In the genomic region with DNA sequence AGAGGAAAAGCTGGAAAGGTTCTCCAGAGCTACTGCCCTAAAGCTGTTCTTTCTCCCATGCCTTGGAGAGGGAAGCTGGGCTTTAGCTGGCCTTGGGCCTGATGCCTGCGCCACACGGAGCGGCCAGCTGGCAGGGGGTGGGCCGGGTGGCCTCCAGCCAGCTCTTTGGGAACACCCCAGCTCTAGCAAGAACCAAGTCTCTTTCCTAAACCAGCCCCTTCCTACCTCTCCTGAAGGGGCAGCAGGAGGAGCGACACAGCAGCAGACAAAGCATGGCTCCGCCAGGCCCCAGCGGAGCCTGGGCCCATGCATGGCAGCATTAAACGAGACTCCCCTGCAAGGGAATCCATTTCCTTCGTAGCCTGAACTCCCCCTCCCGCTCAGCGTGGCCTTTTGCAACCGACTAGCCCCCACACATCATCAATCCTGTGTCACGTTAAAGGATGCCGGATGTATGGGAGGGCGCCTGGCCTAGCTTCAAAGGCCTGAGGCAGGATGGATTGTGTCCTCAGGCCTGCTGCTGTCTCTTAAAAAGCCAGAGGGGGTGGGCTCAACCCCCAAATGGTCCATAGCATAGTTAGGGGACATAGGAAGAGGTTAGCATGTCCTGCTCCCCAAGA, we compare ENCODE assay signal across 1 cellular context.
TF ChIP-seq lines count a peak whose summit lies in the region.

No MANE protein-coding gene starts in this region.

TF ChIP-seq in K562, 482 proteins besides CTCF, POLR2A, EP300 and RAD21:
- TF ChIP-seq, protein P1, sequence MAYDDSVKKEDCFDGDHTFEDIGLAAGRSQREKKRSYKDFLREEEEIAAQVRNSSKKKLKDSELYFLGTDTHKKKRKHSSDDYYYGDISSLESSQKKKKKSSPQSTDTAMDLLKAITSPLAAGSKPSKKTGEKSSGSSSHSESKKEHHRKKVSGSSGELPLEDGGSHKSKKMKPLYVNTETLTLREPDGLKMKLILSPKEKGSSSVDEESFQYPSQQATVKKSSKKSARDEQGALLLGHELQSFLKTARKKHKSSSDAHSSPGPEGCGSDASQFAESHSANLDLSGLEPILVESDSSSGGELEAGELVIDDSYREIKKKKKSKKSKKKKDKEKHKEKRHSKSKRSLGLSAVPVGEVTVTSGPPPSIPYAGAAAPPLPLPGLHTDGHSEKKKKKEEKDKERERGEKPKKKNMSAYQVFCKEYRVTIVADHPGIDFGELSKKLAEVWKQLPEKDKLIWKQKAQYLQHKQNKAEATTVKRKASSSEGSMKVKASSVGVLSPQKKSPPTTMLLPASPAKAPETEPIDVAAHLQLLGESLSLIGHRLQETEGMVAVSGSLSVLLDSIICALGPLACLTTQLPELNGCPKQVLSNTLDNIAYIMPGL (CRISPR knock-in tag; IDR thresholded peaks at IDR 0.05), result no peak
- TF ChIP-seq ZKSCAN3 (CRISPR knock-in tag; IDR thresholded peaks at IDR 0.05), result no peak
- TF ChIP-seq RBFOX2 (IDR thresholded peaks at IDR 0.05; ENCODE audit: low read depth, low read length), result 0 out of 2 replicates have a peak, but pooled peaks have one; percentile 32
- no peak for TF ChIP-seq RCOR1 (IDR thresholded peaks at IDR 0.05; ENCODE audit: borderline replicate concordance in 1 of 2, low read depth in 2 of 2, low read length in 2 of 2)
- TF ChIP-seq, protein P2, sequence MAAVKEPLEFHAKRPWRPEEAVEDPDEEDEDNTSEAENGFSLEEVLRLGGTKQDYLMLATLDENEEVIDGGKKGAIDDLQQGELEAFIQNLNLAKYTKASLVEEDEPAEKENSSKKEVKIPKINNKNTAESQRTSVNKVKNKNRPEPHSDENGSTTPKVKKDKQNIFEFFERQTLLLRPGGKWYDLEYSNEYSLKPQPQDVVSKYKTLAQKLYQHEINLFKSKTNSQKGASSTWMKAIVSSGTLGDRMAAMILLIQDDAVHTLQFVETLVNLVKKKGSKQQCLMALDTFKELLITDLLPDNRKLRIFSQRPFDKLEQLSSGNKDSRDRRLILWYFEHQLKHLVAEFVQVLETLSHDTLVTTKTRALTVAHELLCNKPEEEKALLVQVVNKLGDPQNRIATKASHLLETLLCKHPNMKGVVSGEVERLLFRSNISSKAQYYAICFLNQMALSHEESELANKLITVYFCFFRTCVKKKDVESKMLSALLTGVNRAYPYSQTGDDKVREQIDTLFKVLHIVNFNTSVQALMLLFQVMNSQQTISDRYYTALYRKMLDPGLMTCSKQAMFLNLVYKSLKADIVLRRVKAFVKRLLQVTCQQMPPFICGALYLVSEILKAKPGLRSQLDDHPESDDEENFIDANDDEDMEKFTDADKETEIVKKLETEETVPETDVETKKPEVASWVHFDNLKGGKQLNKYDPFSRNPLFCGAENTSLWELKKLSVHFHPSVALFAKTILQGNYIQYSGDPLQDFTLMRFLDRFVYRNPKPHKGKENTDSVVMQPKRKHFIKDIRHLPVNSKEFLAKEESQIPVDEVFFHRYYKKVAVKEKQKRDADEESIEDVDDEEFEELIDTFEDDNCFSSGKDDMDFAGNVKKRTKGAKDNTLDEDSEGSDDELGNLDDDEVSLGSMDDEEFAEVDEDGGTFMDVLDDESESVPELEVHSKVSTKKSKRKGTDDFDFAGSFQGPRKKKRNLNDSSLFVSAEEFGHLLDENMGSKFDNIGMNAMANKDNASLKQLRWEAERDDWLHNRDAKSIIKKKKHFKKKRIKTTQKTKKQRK (IDR thresholded peaks at IDR 0.05; ENCODE audit: borderline replicate concordance, low read depth, low read length), result no peak
- TF ChIP-seq POLR2G (IDR thresholded peaks at IDR 0.05; ENCODE audit: low read depth, low read length), result peak; percentile 24; the same call in 1 of the 2 replicates
TF ChIP-seq in K562: peak in this region for 2.
